ENCODE assay signal across 1 cellular context in the genomic region with DNA sequence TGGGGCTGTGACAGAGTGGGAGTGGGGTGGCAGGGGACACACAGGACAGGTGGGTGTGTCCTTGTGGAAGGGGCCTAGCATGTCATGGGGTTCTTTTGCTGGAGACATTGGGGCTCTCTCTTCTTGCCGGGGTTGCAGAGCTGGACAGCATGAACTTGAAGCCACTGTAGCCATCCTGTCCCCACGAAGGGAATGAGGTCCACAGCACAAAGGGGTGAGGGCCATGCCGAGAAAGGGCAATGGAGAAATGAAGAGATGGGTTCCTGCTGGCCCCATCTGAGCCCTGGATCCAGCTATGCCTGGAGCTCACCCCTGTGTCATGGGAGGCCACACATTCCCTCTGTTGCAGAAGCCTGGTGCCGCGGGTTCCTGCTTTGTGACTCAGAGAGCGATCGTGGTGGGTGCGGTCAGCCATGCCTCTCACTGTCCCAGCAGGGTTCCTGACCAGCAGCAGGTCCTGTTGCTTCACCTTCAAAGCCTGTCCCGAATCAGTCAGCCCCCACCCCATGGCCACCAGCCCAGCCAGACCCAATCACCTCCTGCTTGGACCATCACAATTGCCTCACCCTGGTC.
A peak's percentile ranks its signal among the peaks of the same experiment; 100 is the strongest.
TF ChIP-seq lines count a peak whose summit lies in the region.

No MANE protein-coding gene starts in this region.

TF ChIP-seq in K562, 482 proteins besides CTCF, POLR2A, EP300 and RAD21 (continued from another document and continues in another):
- TF ChIP-seq KDM2B (CRISPR knock-in tag; IDR thresholded peaks at IDR 0.05) (no peak), SMARCB1 (IDR thresholded peaks at IDR 0.05; ENCODE audit: insufficient read length, low read depth) (peak; percentile 76), POLR2B (IDR thresholded peaks at IDR 0.05; ENCODE audit: low read depth, partially characterized antibody) (no peak), NCOA6 (IDR thresholded peaks at IDR 0.05) (no peak), IFI16 (CRISPR knock-in tag; IDR thresholded peaks at IDR 0.05) (no peak), HDAC6 (IDR thresholded peaks at IDR 0.05; ENCODE audit: low read depth, low read length) (no peak), FOXK2 (conservative IDR thresholded peaks at IDR 0.05 in 1 of 2, IDR thresholded peaks at IDR 0.05 in 1 of 2; ENCODE audit: low read depth in 2 of 2) (no peak), OTX1 (CRISPR knock-in tag; IDR thresholded peaks at IDR 0.05) (no peak), ZNF79 (CRISPR knock-in tag; IDR thresholded peaks at IDR 0.05; ENCODE audit: low read depth) (no peak), PPARD (CRISPR knock-in tag; IDR thresholded peaks at IDR 0.05) (no peak), SREBF1 (IDR thresholded peaks at IDR 0.05; ENCODE audit: borderline replicate concordance, low read depth, low read length) (no peak), ZNF586 (CRISPR knock-in tag; conservative IDR thresholded peaks at IDR 0.05) (no peak), ILK (tag; IDR thresholded peaks at IDR 0.05; ENCODE audit: borderline replicate concordance, low read depth) (no peak), SIN3B (IDR thresholded peaks at IDR 0.05; ENCODE audit: low read depth) (no peak), ZFP1 (CRISPR knock-in tag; IDR thresholded peaks at IDR 0.05) (no peak), JUN (IDR thresholded peaks at IDR 0.05; ENCODE audit: borderline replicate concordance, low read depth, low read length) (peak; percentile 52; the same call in 1 of the 2 replicates), JUN (CRISPR knock-in tag; IDR thresholded peaks at IDR 0.05; ENCODE audit: borderline replicate concordance) (no peak), ZNF12 (CRISPR knock-in tag; IDR thresholded peaks at IDR 0.05) (0 out of 2 replicates have a peak, but pooled peaks have one; percentile 56), PML (IDR thresholded peaks at IDR 0.05; ENCODE audit: low read length) (no peak), TRIM24 (IDR thresholded peaks at IDR 0.05) (no peak), MXI1 (IDR thresholded peaks at IDR 0.05; ENCODE audit: low read depth, low read length) (0 out of 2 replicates have a peak, but pooled peaks have one; percentile 38), RBM34 (IDR thresholded peaks at IDR 0.05; ENCODE audit: borderline replicate concordance, insufficient read depth, low read length) (no peak), ZNF354B (CRISPR knock-in tag; IDR thresholded peaks at IDR 0.05) (no peak), GATAD2A (IDR thresholded peaks at IDR 0.05) (no peak), ZNF217 (CRISPR knock-in tag; IDR thresholded peaks at IDR 0.05) (no peak), E2F3 (CRISPR knock-in tag; IDR thresholded peaks at IDR 0.05) (no peak; the same call in 1 of the 2 replicates), FIP1L1 (IDR thresholded peaks at IDR 0.05; ENCODE audit: low read depth, low read length, poor library complexity, severe bottlenecking) (no peak), CHD2 (IDR thresholded peaks at IDR 0.05; ENCODE audit: low read depth, low read length) (no peak), ZNF384 (IDR thresholded peaks at IDR 0.05; ENCODE audit: low read depth, low read length) (no peak), RUNX1 (IDR thresholded peaks at IDR 0.05; ENCODE audit: low read depth) (no peak), RBBP5 (IDR thresholded peaks at IDR 0.05; ENCODE audit: borderline replicate concordance, insufficient read depth, low read length, poor library complexity, severe bottlenecking) (no peak), GATAD2B (IDR thresholded peaks at IDR 0.05; ENCODE audit: borderline replicate concordance) (no peak), CBFB (CRISPR knock-in tag; IDR thresholded peaks at IDR 0.05) (0 out of 2 replicates have a peak, but pooled peaks have one; percentile 67), HNRNPL (IDR thresholded peaks at IDR 0.05; ENCODE audit: low read depth, low read length) (no peak), ARID2 (IDR thresholded peaks at IDR 0.05) (no peak), ZNF507 (tag; conservative IDR thresholded peaks at IDR 0.05) (no peak), ZNF780A (CRISPR knock-in tag; IDR thresholded peaks at IDR 0.05) (no peak), SRSF1 (IDR thresholded peaks at IDR 0.05; ENCODE audit: low read depth, low read length) (no peak), TFAM (CRISPR knock-in tag; conservative IDR thresholded peaks at IDR 0.05) (no peak), CBX3 (IDR thresholded peaks at IDR 0.05; ENCODE audit: borderline replicate concordance in 1 of 2, low read length in 2 of 2) (no peak), MCM5 (IDR thresholded peaks at IDR 0.05; ENCODE audit: low read depth) (no peak), YY1 (IDR thresholded peaks at IDR 0.05; ENCODE audit: borderline replicate concordance in 1 of 3, control insufficient read depth in 1 of 3, extremely low read depth in 1 of 3, insufficient read depth in 3 of 3, insufficient read length in 1 of 3, insufficient replicate concordance in 2 of 3, low read depth in 1 of 3, low read length in 2 of 3) (peak in 1 of 3 experiments; percentile 81), ILF3 (IDR thresholded peaks at IDR 0.05; ENCODE audit: borderline replicate concordance) (no peak), KAT8 (IDR thresholded peaks at IDR 0.05; ENCODE audit: low read depth) (no peak), RBM22 (IDR thresholded peaks at IDR 0.05; ENCODE audit: low read depth, low read length, poor library complexity, severe bottlenecking) (no peak), ZNF766 (CRISPR knock-in tag; conservative IDR thresholded peaks at IDR 0.05) (peak; percentile 88), LCOR (CRISPR knock-in tag; IDR thresholded peaks at IDR 0.05) (no peak), HSF4 (CRISPR knock-in tag; IDR thresholded peaks at IDR 0.05; ENCODE audit: borderline replicate concordance) (no peak), ZNF717 (CRISPR knock-in tag; IDR thresholded peaks at IDR 0.05) (0 out of 2 replicates have a peak, but pooled peaks have one; percentile 77), TEAD1 (CRISPR knock-in tag; IDR thresholded peaks at IDR 0.05) (no peak; a peak in 1 of 4 replicates), HCFC1 (IDR thresholded peaks at IDR 0.05; ENCODE audit: low read depth, low read length) (no peak; the same call in 1 of the 2 replicates), ZNF551 (CRISPR knock-in tag; IDR thresholded peaks at IDR 0.05) (no peak), ELF4 (CRISPR knock-in tag; IDR thresholded peaks at IDR 0.05) (no peak; the same call in 1 of the 2 replicates)
- TF ChIP-seq, protein P1, sequence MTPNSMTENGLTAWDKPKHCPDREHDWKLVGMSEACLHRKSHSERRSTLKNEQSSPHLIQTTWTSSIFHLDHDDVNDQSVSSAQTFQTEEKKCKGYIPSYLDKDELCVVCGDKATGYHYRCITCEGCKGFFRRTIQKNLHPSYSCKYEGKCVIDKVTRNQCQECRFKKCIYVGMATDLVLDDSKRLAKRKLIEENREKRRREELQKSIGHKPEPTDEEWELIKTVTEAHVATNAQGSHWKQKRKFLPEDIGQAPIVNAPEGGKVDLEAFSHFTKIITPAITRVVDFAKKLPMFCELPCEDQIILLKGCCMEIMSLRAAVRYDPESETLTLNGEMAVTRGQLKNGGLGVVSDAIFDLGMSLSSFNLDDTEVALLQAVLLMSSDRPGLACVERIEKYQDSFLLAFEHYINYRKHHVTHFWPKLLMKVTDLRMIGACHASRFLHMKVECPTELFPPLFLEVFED (CRISPR knock-in tag; conservative IDR thresholded peaks at IDR 0.05): no peak
- TF ChIP-seq, protein P2, sequence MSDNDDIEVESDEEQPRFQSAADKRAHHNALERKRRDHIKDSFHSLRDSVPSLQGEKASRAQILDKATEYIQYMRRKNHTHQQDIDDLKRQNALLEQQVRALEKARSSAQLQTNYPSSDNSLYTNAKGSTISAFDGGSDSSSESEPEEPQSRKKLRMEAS (CRISPR knock-in tag; IDR thresholded peaks at IDR 0.05): peak; percentile 90
- TF ChIP-seq, protein P3, sequence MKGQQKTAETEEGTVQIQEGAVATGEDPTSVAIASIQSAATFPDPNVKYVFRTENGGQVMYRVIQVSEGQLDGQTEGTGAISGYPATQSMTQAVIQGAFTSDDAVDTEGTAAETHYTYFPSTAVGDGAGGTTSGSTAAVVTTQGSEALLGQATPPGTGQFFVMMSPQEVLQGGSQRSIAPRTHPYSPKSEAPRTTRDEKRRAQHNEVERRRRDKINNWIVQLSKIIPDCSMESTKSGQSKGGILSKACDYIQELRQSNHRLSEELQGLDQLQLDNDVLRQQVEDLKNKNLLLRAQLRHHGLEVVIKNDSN (CRISPR knock-in tag; IDR thresholded peaks at IDR 0.05): no peak
- TF ChIP-seq, protein P4, sequence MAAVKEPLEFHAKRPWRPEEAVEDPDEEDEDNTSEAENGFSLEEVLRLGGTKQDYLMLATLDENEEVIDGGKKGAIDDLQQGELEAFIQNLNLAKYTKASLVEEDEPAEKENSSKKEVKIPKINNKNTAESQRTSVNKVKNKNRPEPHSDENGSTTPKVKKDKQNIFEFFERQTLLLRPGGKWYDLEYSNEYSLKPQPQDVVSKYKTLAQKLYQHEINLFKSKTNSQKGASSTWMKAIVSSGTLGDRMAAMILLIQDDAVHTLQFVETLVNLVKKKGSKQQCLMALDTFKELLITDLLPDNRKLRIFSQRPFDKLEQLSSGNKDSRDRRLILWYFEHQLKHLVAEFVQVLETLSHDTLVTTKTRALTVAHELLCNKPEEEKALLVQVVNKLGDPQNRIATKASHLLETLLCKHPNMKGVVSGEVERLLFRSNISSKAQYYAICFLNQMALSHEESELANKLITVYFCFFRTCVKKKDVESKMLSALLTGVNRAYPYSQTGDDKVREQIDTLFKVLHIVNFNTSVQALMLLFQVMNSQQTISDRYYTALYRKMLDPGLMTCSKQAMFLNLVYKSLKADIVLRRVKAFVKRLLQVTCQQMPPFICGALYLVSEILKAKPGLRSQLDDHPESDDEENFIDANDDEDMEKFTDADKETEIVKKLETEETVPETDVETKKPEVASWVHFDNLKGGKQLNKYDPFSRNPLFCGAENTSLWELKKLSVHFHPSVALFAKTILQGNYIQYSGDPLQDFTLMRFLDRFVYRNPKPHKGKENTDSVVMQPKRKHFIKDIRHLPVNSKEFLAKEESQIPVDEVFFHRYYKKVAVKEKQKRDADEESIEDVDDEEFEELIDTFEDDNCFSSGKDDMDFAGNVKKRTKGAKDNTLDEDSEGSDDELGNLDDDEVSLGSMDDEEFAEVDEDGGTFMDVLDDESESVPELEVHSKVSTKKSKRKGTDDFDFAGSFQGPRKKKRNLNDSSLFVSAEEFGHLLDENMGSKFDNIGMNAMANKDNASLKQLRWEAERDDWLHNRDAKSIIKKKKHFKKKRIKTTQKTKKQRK (IDR thresholded peaks at IDR 0.05; ENCODE audit: borderline replicate concordance, low read depth, low read length): no peak
- TF ChIP-seq, protein P5, sequence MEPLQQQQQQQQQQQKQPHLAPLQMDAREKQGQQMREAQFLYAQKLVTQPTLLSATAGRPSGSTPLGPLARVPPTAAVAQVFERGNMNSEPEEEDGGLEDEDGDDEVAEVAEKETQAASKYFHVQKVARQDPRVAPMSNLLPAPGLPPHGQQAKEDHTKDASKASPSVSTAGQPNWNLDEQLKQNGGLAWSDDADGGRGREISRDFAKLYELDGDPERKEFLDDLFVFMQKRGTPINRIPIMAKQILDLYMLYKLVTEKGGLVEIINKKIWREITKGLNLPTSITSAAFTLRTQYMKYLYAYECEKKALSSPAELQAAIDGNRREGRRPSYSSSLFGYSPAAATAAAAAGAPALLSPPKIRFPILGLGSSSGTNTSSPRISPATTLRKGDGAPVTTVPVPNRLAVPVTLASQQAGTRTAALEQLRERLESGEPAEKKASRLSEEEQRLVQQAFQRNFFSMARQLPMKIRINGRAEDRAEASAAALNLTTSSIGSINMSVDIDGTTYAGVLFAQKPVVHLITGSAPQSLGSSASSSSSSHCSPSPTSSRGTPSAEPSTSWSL (CRISPR knock-in tag; IDR thresholded peaks at IDR 0.05; ENCODE audit: borderline replicate concordance): no peak
- TF ChIP-seq, protein P6, sequence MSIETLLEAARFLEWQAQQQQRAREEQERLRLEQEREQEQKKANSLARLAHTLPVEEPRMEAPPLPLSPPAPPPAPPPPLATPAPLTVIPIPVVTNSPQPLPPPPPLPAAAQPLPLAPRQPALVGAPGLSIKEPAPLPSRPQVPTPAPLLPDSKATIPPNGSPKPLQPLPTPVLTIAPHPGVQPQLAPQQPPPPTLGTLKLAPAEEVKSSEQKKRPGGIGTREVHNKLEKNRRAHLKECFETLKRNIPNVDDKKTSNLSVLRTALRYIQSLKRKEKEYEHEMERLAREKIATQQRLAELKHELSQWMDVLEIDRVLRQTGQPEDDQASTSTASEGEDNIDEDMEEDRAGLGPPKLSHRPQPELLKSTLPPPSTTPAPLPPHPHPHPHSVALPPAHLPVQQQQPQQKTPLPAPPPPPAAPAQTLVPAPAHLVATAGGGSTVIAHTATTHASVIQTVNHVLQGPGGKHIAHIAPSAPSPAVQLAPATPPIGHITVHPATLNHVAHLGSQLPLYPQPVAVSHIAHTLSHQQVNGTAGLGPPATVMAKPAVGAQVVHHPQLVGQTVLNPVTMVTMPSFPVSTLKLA (conservative IDR thresholded peaks at IDR 0.05): peak; percentile 29 to 44; a peak in 3 of 4 replicates
- TF ChIP-seq, protein P7, sequence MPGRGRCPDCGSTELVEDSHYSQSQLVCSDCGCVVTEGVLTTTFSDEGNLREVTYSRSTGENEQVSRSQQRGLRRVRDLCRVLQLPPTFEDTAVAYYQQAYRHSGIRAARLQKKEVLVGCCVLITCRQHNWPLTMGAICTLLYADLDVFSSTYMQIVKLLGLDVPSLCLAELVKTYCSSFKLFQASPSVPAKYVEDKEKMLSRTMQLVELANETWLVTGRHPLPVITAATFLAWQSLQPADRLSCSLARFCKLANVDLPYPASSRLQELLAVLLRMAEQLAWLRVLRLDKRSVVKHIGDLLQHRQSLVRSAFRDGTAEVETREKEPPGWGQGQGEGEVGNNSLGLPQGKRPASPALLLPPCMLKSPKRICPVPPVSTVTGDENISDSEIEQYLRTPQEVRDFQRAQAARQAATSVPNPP (IDR thresholded peaks at IDR 0.05; ENCODE audit: borderline replicate concordance, insufficient read depth, insufficient read length): no peak
- TF ChIP-seq, protein P8, sequence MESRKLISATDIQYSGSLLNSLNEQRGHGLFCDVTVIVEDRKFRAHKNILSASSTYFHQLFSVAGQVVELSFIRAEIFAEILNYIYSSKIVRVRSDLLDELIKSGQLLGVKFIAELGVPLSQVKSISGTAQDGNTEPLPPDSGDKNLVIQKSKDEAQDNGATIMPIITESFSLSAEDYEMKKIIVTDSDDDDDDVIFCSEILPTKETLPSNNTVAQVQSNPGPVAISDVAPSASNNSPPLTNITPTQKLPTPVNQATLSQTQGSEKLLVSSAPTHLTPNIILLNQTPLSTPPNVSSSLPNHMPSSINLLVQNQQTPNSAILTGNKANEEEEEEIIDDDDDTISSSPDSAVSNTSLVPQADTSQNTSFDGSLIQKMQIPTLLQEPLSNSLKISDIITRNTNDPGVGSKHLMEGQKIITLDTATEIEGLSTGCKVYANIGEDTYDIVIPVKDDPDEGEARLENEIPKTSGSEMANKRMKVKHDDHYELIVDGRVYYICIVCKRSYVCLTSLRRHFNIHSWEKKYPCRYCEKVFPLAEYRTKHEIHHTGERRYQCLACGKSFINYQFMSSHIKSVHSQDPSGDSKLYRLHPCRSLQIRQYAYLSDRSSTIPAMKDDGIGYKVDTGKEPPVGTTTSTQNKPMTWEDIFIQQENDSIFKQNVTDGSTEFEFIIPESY (CRISPR knock-in tag; IDR thresholded peaks at IDR 0.05): no peak
- TF ChIP-seq, protein P9, sequence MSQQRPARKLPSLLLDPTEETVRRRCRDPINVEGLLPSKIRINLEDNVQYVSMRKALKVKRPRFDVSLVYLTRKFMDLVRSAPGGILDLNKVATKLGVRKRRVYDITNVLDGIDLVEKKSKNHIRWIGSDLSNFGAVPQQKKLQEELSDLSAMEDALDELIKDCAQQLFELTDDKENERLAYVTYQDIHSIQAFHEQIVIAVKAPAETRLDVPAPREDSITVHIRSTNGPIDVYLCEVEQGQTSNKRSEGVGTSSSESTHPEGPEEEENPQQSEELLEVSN (IDR thresholded peaks at IDR 0.05; ENCODE audit: borderline replicate concordance in 1 of 2, extremely low read depth in 1 of 2, insufficient read depth in 1 of 2, insufficient read length in 1 of 2, low read depth in 1 of 2, low read length in 1 of 2, poor library complexity in 1 of 2, severe bottlenecking in 1 of 2): peak; percentile 27 to 54
